ENCODE assay signal across 21 cellular contexts in the genomic region with DNA sequence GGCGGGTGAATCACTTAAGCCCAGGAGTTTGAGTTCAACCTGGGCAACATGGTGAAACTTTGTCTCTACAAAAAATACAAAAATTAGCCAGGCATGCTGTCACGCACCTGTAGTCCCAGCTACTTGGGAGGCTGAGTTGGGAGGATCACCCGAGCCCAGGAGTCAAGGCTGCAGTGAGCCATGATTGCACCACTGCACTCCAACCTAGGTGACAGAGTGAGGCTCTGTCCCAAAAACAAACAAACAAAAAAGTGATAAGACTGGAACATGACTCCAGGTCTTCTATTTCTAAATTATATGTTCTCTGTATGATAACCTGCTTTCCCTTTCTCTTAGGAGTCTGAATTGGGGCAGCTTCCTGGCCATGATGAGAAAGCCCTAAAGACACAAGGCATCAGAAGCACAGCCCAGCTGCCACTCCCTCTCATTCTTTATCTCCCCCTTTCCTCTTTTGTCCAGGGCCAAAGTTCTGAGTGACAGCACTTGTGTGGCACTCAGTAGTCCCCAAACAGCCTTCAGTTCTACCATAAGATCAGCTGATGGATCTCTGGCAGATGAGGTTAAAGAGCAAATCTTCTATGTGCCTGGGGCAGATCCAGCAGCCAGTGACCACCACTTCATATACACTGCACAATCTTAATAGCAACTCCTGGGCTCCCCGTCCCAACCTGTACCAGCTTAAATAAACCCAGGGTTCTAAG.
"Had no signal": no experiment of that assay in that cellular context is flagged by ENCODE, and none has a peak within 500 bp of the region (broad histone marks: within the 10 kb centered on the region; RNA-seq: fewer than 3 reads in every experiment).

No MANE protein-coding gene starts in this region.

- H3K4me2 ChIP-seq: hepatocyte had no signal

- H3K27ac Mint-ChIP-seq: activated naive CD8-positive, alpha-beta T cell treated with anti-CD3 and anti-CD28 coated beads for 36 hours; activated T-helper 2 cell treated with anti-CD3 and anti-CD28 coated beads, Interferon-gamma antibody, Interleukin-2, Interleukin-4, amounts not matched to agents 10 μg/mL and 5 μg/mL and 100 μg/mL, durations not matched to agents 14 hours and 24 hours and 36 hours; memory B cell; naive B cell had no signal

- H3K4me3 Mint-ChIP-seq: activated naive CD8-positive, alpha-beta T cell treated with anti-CD3 and anti-CD28 coated beads for 36 hours; activated T-cell treated with anti-CD3 and anti-CD28 coated beads, Interleukin-2, amount 50 U/mL, for 4 hours; memory B cell; naive B cell had no signal

- H3K4me3 ChIP-seq: hepatocyte, sigmoid colon, spleen had no signal

- H3K9me3 ChIP-seq: sigmoid colon, spleen had no signal

- H3K9me3 Mint-ChIP-seq: activated naive CD8-positive, alpha-beta T cell treated with anti-CD3 and anti-CD28 coated beads for 36 hours; activated T-cell treated with anti-CD3 and anti-CD28 coated beads, Interleukin-2, amount 50 U/mL, for 4 hours; activated T-helper 2 cell treated with anti-CD3 and anti-CD28 coated beads, Interferon-gamma antibody, Interleukin-2, Interleukin-4, amounts not matched to agents 10 μg/mL and 5 μg/mL and 100 μg/mL, durations not matched to agents 14 hours and 24 hours and 36 hours; memory B cell; naive B cell had no signal

- H3K36me3 ChIP-seq: spleen had no signal

- H3K27me3 Mint-ChIP-seq: memory B cell had no signal

- H3K4me1 ChIP-seq: spleen had no signal

- H3K27me3 ChIP-seq: hepatocyte, sigmoid colon, spleen had no signal

- FAIRE-seq: bronchial epithelial cell, endometrium, urothelium cell line had no signal

- DNase-seq: activated CD4-positive, alpha-beta T cell treated with anti-CD3 and anti-CD28 coated beads for 1 hour; activated CD8-positive, alpha-beta memory T cell treated with anti-CD3 and anti-CD28 coated beads, Interleukin-2, amount 50 U/mL, for 48 hours; activated naive CD4-positive, alpha-beta T cell; activated naive CD8-positive, alpha-beta T cell treated with anti-CD3 and anti-CD28 coated beads for 36 hours; activated T-cell treated with anti-CD3 and anti-CD28 coated beads, Interleukin-2, amount 50 U/mL, for 4 hours; foreskin melanocyte; naive B cell; occipital lobe; posterior cingulate gyrus; sigmoid colon; spleen; stimulated activated CD4-positive, alpha-beta T cell treated with anti-CD3 and anti-CD28 coated beads, Interleukin-4, amount 100 ng/mL, for 1 hour; stimulated activated naive CD4-positive, alpha-beta T cell treated with Interleukin-2 at 50 U/mL for 16 hours; T-helper 1 cell had no signal

- H3K4me1 Mint-ChIP-seq: memory B cell, naive B cell had no signal

- H2AFZ ChIP-seq: hepatocyte had no signal

- ATAC-seq: activated T-cell treated with anti-CD3 and anti-CD28 coated beads, Interleukin-2, amount 50 U/mL, for 4 hours; esophagus mucosa had no signal

- H3K36me3 Mint-ChIP-seq: activated naive CD8-positive, alpha-beta T cell treated with anti-CD3 and anti-CD28 coated beads for 36 hours; memory B cell; naive B cell had no signal

- H3K27ac ChIP-seq: hepatocyte, spleen had no signal
